ENCODE assay signal across 20 cellular contexts in genomic region chr11:134643519-134644042, GRCh38.
"Had no signal": no experiment of that assay in that cellular context is flagged by ENCODE, and none has a peak within 500 bp of the region (broad histone marks: within the 10 kb centered on the region; RNA-seq: fewer than 3 reads in every experiment).

No MANE protein-coding gene starts in this region.

- DNase-seq: activated CD4-positive, alpha-beta T cell treated with anti-CD3 and anti-CD28 coated beads, Interleukin-2, amount 50 U/mL, for 1 hour; activated naive CD8-positive, alpha-beta T cell treated with anti-CD3 and anti-CD28 coated beads, Interleukin-2, amount 10 ng/mL, durations not matched to agents 7 days and 5 days; cortex of kidney; effector CD8-positive, alpha-beta T cell; gastrocnemius medialis; heart left ventricle; left lung; nucleus accumbens; small intestine; stimulated activated CD4-positive, alpha-beta T cell treated with anti-CD3 and anti-CD28 coated beads, Interleukin-4, amount 100 ng/mL, for 4 hours; stimulated activated CD8-positive, alpha-beta memory T cell treated with anti-CD3 and anti-CD28 coated beads, Interleukin-4, amount 100 ng/mL, for 48 hours; stimulated activated naive CD4-positive, alpha-beta T cell treated with Interleukin-2 at 50 U/mL for 16 hours; upper lobe of left lung had no signal

- H3K4me3 Mint-ChIP-seq: activated naive CD8-positive, alpha-beta T cell treated with anti-CD3 and anti-CD28 coated beads, Interleukin-2, amount 10 ng/mL, durations not matched to agents 7 days and 5 days; activated T-helper 1 cell treated with anti-CD3 and anti-CD28 coated beads, Interleukin-12 subunit alpha, Interleukin-12 subunit beta, Interleukin-2, Interleukin-4 antibody, amounts not matched to agents 30 ng/mL and 10 ng/mL and 1 ng/mL, durations not matched to agents 14 hours and 24 hours and 36 hours; brain; central memory CD8-positive, alpha-beta T cell; nephron; T-helper 2 cell treated with Interferon-gamma antibody and Interleukin-4, amounts not matched to agents 5 μg/mL and 100 μg/mL, for 36 hours had no signal

- ATAC-seq: activated CD4-positive, CD25-positive, alpha-beta regulatory T cell treated with anti-CD3 and anti-CD28 coated beads, Interleukin-2, amount 50 U/mL, for 24 hours; gastrocnemius medialis; heart left ventricle; right cardiac atrium had no signal

- H3K27me3 ChIP-seq: upper lobe of left lung had no signal

- H3K4me1 Mint-ChIP-seq: activated naive CD8-positive, alpha-beta T cell treated with anti-CD3 and anti-CD28 coated beads, Interleukin-2, amount 10 ng/mL, durations not matched to agents 7 days and 5 days; central memory CD8-positive, alpha-beta T cell had no signal

- H3K27ac ChIP-seq: gastrocnemius medialis, heart left ventricle, left lung, upper lobe of left lung had no signal

- H3K27ac Mint-ChIP-seq: activated naive CD8-positive, alpha-beta T cell treated with anti-CD3 and anti-CD28 coated beads, Interleukin-2, amount 10 ng/mL, durations not matched to agents 7 days and 5 days; activated T-helper 1 cell treated with anti-CD3 and anti-CD28 coated beads, Interleukin-12 subunit alpha, Interleukin-12 subunit beta, Interleukin-2, Interleukin-4 antibody, amounts not matched to agents 30 ng/mL and 10 ng/mL and 1 ng/mL, durations not matched to agents 14 hours and 24 hours and 36 hours; nephron; T-helper 2 cell treated with Interferon-gamma antibody and Interleukin-4, amounts not matched to agents 5 μg/mL and 100 μg/mL, for 36 hours had no signal

- H3K36me3 ChIP-seq: gastrocnemius medialis, heart left ventricle, left lung, upper lobe of left lung had no signal

- H3K4me3 ChIP-seq: gastrocnemius medialis, heart left ventricle, left lung, upper lobe of left lung had no signal

- H3K9me3 Mint-ChIP-seq: activated naive CD8-positive, alpha-beta T cell treated with anti-CD3 and anti-CD28 coated beads, Interleukin-2, amount 10 ng/mL, durations not matched to agents 7 days and 5 days; activated T-helper 1 cell treated with anti-CD3 and anti-CD28 coated beads, Interleukin-12 subunit alpha, Interleukin-12 subunit beta, Interleukin-2, Interleukin-4 antibody, amounts not matched to agents 30 ng/mL and 10 ng/mL and 1 ng/mL, durations not matched to agents 14 hours and 24 hours and 36 hours; brain; central memory CD8-positive, alpha-beta T cell; nephron; T-helper 2 cell treated with Interferon-gamma antibody and Interleukin-4, amounts not matched to agents 5 μg/mL and 100 μg/mL, for 36 hours had no signal

- H3K36me3 Mint-ChIP-seq: activated naive CD8-positive, alpha-beta T cell treated with anti-CD3 and anti-CD28 coated beads, Interleukin-2, amount 10 ng/mL, durations not matched to agents 7 days and 5 days; brain had no signal

- H3K4me1 ChIP-seq: gastrocnemius medialis, heart left ventricle, left lung, upper lobe of left lung had no signal

- H3K9me3 ChIP-seq: gastrocnemius medialis, heart left ventricle, left lung, upper lobe of left lung had no signal
